13 cellular contexts compared by ENCODE assay signal in genomic region chr6:119444642-119445557, GRCh38.
DNase-seq lines count a peak whose midpoint lies in the region; ATAC-seq, FAIRE-seq and TF ChIP-seq lines count a peak whose summit lies in the region.
"Had no signal": no experiment of that assay in that cellular context is flagged by ENCODE, and none has a peak within 500 bp of the region (broad histone marks: within the 10 kb centered on the region; RNA-seq: fewer than 3 reads in every experiment).

No MANE protein-coding gene starts in this region.

- H3K27me3 ChIP-seq in upper lobe of right lung (no peaks in the 10 kb centered on the region), pancreas (no peaks in the 10 kb centered on the region)
- H3K27me3 ChIP-seq: heart right ventricle had no signal

- ATAC-seq in activated naive CD8-positive, alpha-beta T cell treated with anti-CD3 and anti-CD28 coated beads, Interleukin-2, amount 50 U/mL, for 24 hours, result peak; percentile 29
- ATAC-seq in HG02852 (IDR thresholded peaks at IDR 0.05; ENCODE audit: unreplicated experiment) (peak; percentile 62), upper lobe of right lung (peak; percentile 39), pancreas (no peak)

- intact Hi-C loops in upper lobe of right lung (cut with DNase I), result no loop called here
- intact Hi-C loops in pancreas (cut with DNase I), result no loop called here

- no peaks in the 10 kb centered on the region for H3K36me3 ChIP-seq in upper lobe of right lung
- H3K36me3 ChIP-seq in pancreas, result no peaks in the 10 kb centered on the region
- H3K36me3 ChIP-seq: heart right ventricle had no signal

- H3K4me1 Mint-ChIP-seq in activated naive CD8-positive, alpha-beta T cell treated with anti-CD3 and anti-CD28 coated beads, Interleukin-2, amount 50 U/mL, for 24 hours, result peaks cover 29% of the 10 kb centered on the region
- H3K4me1 Mint-ChIP-seq in activated naive CD8-positive, alpha-beta T cell treated with anti-CD3 and anti-CD28 coated beads for 36 hours, result peaks cover 20% of the 10 kb centered on the region

- no peaks in the 10 kb centered on the region for H3K36me3 Mint-ChIP-seq in activated naive CD8-positive, alpha-beta T cell treated with anti-CD3 and anti-CD28 coated beads, Interleukin-2, amount 50 U/mL, for 24 hours (ENCODE audit: low read depth)
- H3K36me3 Mint-ChIP-seq in activated naive CD8-positive, alpha-beta T cell treated with anti-CD3 and anti-CD28 coated beads for 36 hours, result peaks cover 2% of the 10 kb centered on the region

- H3K27me3 Mint-ChIP-seq in activated naive CD8-positive, alpha-beta T cell treated with anti-CD3 and anti-CD28 coated beads, Interleukin-2, amount 50 U/mL, for 24 hours, result no peaks in the 10 kb centered on the region
- no peaks in the 10 kb centered on the region for H3K27me3 Mint-ChIP-seq in activated naive CD8-positive, alpha-beta T cell treated with anti-CD3 and anti-CD28 coated beads for 36 hours

- DNase-seq in activated naive CD8-positive, alpha-beta T cell treated with anti-CD3 and anti-CD28 coated beads, Interleukin-2, amount 50 U/mL, for 24 hours, result no peak
- no peak for DNase-seq in activated naive CD8-positive, alpha-beta T cell treated with anti-CD3 and anti-CD28 coated beads for 36 hours
- DNase-seq in MV-4-11 (lab: John Stamatoyannopoulos, UW), result peak; percentile 87
- no peak for DNase-seq in upper lobe of right lung
- DNase-seq in stimulated activated CD4-positive, alpha-beta T cell treated with anti-CD3 and anti-CD28 coated beads, Interleukin-12 subunit alpha, Interleukin-12 subunit beta, amount 100 ng/mL, for 4 hours, result no peak
- no peak for DNase-seq in NCI-H2081 treated with DMSO at 0.1 percent for 48 hours (lab: John Stamatoyannopoulos, UW)
- no peak for DNase-seq in pancreas
- DNase-seq: heart right ventricle, NCI-H1436 treated with DMSO at 0.1 percent for 48 hours had no signal

- TF ChIP-seq CTCF in upper lobe of right lung (IDR thresholded peaks at IDR 0.05), result no peak
- no peak for TF ChIP-seq CTCF in pancreas (IDR thresholded peaks at IDR 0.05)

- no peak for FAIRE-seq in pancreas (lab: Jason Lieb, UNC)
- FAIRE-seq: A204.1 had no signal

- H3K9me3 Mint-ChIP-seq in activated naive CD8-positive, alpha-beta T cell treated with anti-CD3 and anti-CD28 coated beads, Interleukin-2, amount 50 U/mL, for 24 hours, result no peaks in the 10 kb centered on the region
- peaks cover 2% of the 10 kb centered on the region for H3K9me3 Mint-ChIP-seq in activated naive CD8-positive, alpha-beta T cell treated with anti-CD3 and anti-CD28 coated beads for 36 hours

- H3K27ac ChIP-seq in upper lobe of right lung, result no peak overlapping the region
- no peak overlapping the region for H3K27ac ChIP-seq in pancreas
- H3K27ac ChIP-seq: heart right ventricle, parathyroid adenoma, VCaP had no signal

- H3K9me3 ChIP-seq in upper lobe of right lung (no peaks in the 10 kb centered on the region), pancreas (no peaks in the 10 kb centered on the region)
- H3K9me3 ChIP-seq: heart right ventricle had no signal

- H3K4me3 Mint-ChIP-seq in activated naive CD8-positive, alpha-beta T cell treated with anti-CD3 and anti-CD28 coated beads, Interleukin-2, amount 50 U/mL, for 24 hours, result no peak overlapping the region
- no peak overlapping the region for H3K4me3 Mint-ChIP-seq in activated naive CD8-positive, alpha-beta T cell treated with anti-CD3 and anti-CD28 coated beads for 36 hours

- WGBS in pancreas, 2 donors, result 70 to 97% methylated on average over 4 of the region's 4 CpGs

- H3K4me1 ChIP-seq in upper lobe of right lung, result peaks cover 19% of the 10 kb centered on the region
- H3K4me1 ChIP-seq in pancreas, result peaks cover 6 to 29% (median 7%) of the 10 kb centered on the region in 3 donors
- H3K4me1 ChIP-seq: parathyroid adenoma had no signal

- no peak overlapping the region for H3K4me3 ChIP-seq in upper lobe of right lung
- no peak overlapping the region for H3K4me3 ChIP-seq in pancreas
- H3K4me3 ChIP-seq: heart right ventricle had no signal

- no peak overlapping the region for H3K27ac Mint-ChIP-seq in activated naive CD8-positive, alpha-beta T cell treated with anti-CD3 and anti-CD28 coated beads, Interleukin-2, amount 50 U/mL, for 24 hours
- H3K27ac Mint-ChIP-seq in activated naive CD8-positive, alpha-beta T cell treated with anti-CD3 and anti-CD28 coated beads for 36 hours, result no peak overlapping the region

Comparison
In these comparisons a context has a peak if more than half of its experiments do, and no peak if none do; other contexts are left out.
1. ATAC-seq: peak in activated naive CD8-positive, alpha-beta T cell treated with anti-CD3 and anti-CD28 coated beads, Interleukin-2, amount 50 U/mL, for 24 hours (single experiment), HG02852 (single experiment) and upper lobe of right lung (single experiment); none in pancreas (0 of 4).